ENCODE assay signal across 8 cellular contexts in the genomic region with DNA sequence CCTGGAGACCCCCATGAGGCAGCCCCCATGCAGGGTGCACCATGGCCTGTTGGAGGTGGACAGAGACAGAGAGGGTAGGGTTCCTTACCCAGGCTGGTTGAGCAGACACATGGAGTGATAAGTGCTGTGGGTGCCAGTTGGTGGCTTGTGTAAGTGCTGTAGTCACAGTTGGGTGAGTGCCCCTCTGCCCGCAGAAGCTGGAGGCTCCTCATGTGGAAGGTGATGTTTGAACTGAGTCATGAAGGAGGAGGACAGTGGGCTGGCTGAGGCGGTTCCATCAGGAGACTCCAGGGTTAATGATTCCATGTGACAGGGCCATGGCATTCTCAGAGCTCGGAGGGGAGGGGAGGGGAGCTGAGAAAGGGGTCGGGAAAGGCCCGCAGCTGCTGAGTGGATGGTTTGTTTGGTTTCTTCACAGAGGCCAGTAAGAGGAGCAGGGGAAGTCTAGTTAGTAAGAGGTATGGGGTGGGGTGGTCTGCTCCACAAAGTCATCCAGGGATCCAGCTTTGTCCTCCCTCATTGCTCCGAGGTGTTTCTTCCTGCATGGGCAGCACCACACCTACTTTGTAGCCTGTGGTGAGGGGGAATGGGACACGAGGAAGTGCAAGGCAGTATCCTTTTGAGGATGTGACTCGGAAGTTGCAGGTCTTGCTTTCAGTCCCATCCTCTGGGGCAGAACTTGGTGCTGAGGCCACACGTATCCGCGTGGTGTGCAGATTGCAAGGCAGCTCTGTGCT. TPM values are rescaled to one million over a fixed set of nuclear protein-coding genes. Genes with fewer than 3 reads are reported as not detected.
DNase-seq lines count a peak whose midpoint lies in the region; ATAC-seq and TF ChIP-seq lines count a peak whose summit lies in the region.

No MANE protein-coding gene starts in this region.

- H2AFZ ChIP-seq in KMS-11 (ENCODE audit: low read depth) = 0 out of 2 replicates have a peak overlapping the region, but pooled peaks have one; percentile 30

- H3K79me2 ChIP-seq in KMS-11 (ENCODE audit: insufficient read depth, low read depth) = no peaks in the 10 kb centered on the region

- no peaks in the 10 kb centered on the region for H3K9me3 ChIP-seq in BLaER1
- no peaks in the 10 kb centered on the region for H3K9me3 ChIP-seq in esophagus (ENCODE audit: control insufficient read depth in 2 of 2, insufficient read depth in 1 of 2, low read depth in 1 of 2, low read length in 1 of 2)
- no peaks in the 10 kb centered on the region for H3K9me3 ChIP-seq in mucosa of stomach (ENCODE audit: control insufficient read depth, low read length)

- WGBS in esophagus, 2 donors = 39 to 43% methylated on average over 11 of the region's 11 CpGs

- H3K36me3 ChIP-seq in BLaER1 = peaks cover 20% of the 10 kb centered on the region
- no peaks in the 10 kb centered on the region for H3K36me3 ChIP-seq in KMS-11 (ENCODE audit: insufficient read depth)
- H3K36me3 ChIP-seq in esophagus (ENCODE audit: control insufficient read depth in 2 of 2, insufficient read depth in 2 of 2, low read length in 1 of 2) = peaks cover 0 to 9% of the 10 kb centered on the region in 2 donors
- H3K36me3 ChIP-seq in mucosa of stomach (ENCODE audit: control insufficient read depth, insufficient read depth, low read length) = no peaks in the 10 kb centered on the region

- H3K27ac ChIP-seq in BLaER1 (peak overlapping the region; percentile 66), KMS-11 (no peak overlapping the region), esophagus (ENCODE audit: low read depth in 2 of 2, low read length in 1 of 2) (peak overlapping the region; percentile 62 to 80)

- TF ChIP-seq CTCF in KMS-11 (conservative IDR thresholded peaks at IDR 0.05; ENCODE audit: low read depth, low read length) = no peak
- no peak for TF ChIP-seq CTCF in omental fat pad (IDR thresholded peaks at IDR 0.05)

- H3K9ac ChIP-seq in BLaER1 (peak overlapping the region; percentile 36; the same call in 1 of the 2 replicates), KMS-11 (no peak overlapping the region), mucosa of stomach (ENCODE audit: low read length) (peak overlapping the region; percentile 54)

- H3K4me2 ChIP-seq in BLaER1 (peak overlapping the region; percentile 91), KMS-11 (no peak overlapping the region)

- H3K4me1 ChIP-seq in BLaER1 (peaks cover 54% of the 10 kb centered on the region), KMS-11 (ENCODE audit: low read depth, poor library complexity, severe bottlenecking) (peaks cover 12% of the 10 kb centered on the region), esophagus (ENCODE audit: control insufficient read depth in 2 of 2, insufficient read depth in 2 of 2, low read length in 1 of 2) (peaks cover 5 to 22% of the 10 kb centered on the region in 2 donors), mucosa of stomach (ENCODE audit: control insufficient read depth, insufficient read depth, low read length) (peaks cover 77% of the 10 kb centered on the region)

- peak overlapping the region; percentile 31 for H3K4me3 ChIP-seq in BLaER1
- H3K4me3 ChIP-seq in KMS-11 (IDR thresholded peaks at IDR 0.05; ENCODE audit: insufficient read depth, low read depth, low read length) = no peak overlapping the region
- no peak overlapping the region for H3K4me3 ChIP-seq in esophagus (ENCODE audit: low read depth in 1 of 2, low read length in 2 of 2)
- no peak overlapping the region for H3K4me3 ChIP-seq in mucosa of stomach (ENCODE audit: low read length)

- no peaks in the 10 kb centered on the region for H3K27me3 ChIP-seq in BLaER1
- no peaks in the 10 kb centered on the region for H3K27me3 ChIP-seq in KMS-11 (ENCODE audit: insufficient read depth, low read depth)
- H3K27me3 ChIP-seq in esophagus (ENCODE audit: control insufficient read depth in 1 of 2, insufficient read depth in 2 of 2, low read length in 2 of 2) = no peaks in the 10 kb centered on the region
- no peaks in the 10 kb centered on the region for H3K27me3 ChIP-seq in mucosa of stomach (ENCODE audit: control insufficient read depth, insufficient read depth, low read length)

- no peak for ATAC-seq in omental fat pad (ENCODE audit: low FRiP score)

- H4K20me1 ChIP-seq in BLaER1 (peaks cover 41% of the 10 kb centered on the region), KMS-11 (ENCODE audit: insufficient read depth) (no peaks in the 10 kb centered on the region)

- DNase-seq in KG1 (lab: John Stamatoyannopoulos, UW) (no peak), epidermal melanocyte (ENCODE audit: insufficient read length, low spot score) (no peak), omental fat pad (ENCODE audit: low spot score) (no peak), midbrain (lab: John Stamatoyannopoulos, UW) (no peak)

RNA-seq across cellular contexts. Expression of a gene that starts 13.6 kb away (rescaled TPM):
- 100 to 1,000 TPM in 1 of 2 donors, 10 to 100 TPM in 1; 79.1 to 142 TPM for polyA plus RNA-seq in esophagus
- total RNA-seq in omental fat pad = 10 to 100 TPM; 18.7 to 31.6 (median 27.7) TPM
